17 cellular contexts compared by ENCODE assay signal in the genomic region with DNA sequence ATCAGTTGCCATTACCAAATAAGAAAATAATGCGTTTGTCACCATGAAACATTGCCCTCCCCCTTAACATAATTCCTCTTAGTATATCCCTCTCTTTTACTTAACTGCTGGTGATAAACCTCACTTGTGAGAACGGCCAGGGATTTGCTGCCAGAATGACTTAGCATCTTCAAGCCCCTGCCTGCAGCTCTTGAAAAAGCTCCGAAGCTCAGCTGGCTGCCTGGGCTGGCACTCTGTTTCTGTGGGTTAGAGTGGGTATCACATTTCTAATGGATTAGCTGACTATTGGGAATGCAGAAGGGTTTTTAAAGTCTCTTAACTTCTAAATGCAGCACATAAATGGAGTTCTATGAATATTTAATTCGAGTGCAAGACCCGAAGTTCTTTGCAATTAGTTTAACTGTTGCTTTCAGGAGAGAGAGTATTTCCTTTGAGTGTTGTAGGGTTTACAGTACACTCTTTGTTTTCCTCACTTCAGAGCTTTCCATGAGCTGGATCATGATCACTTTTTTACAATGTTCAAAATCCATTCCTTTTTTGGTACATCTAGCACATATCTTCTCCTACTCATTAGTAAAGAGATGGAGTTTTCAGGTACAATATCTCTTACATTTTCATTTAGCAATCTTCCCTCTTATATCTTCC.
A peak's percentile ranks its signal among the peaks of the same experiment; 100 is the strongest.
DNase-seq lines count a peak whose midpoint lies in the region; ATAC-seq and TF ChIP-seq lines count a peak whose summit lies in the region.
"Had no signal": no experiment of that assay in that cellular context is flagged by ENCODE, and none has a peak within 500 bp of the region (broad histone marks: within the 10 kb centered on the region; RNA-seq: fewer than 3 reads in every experiment).

No MANE protein-coding gene starts in this region.

- no peaks in the 10 kb centered on the region for H3K27me3 Mint-ChIP-seq in WTC11 (ENCODE audit: low read depth)
- no peaks in the 10 kb centered on the region for H3K27me3 Mint-ChIP-seq in nephron progenitor cell (ENCODE audit: low read depth, poor library complexity)
- H3K27me3 Mint-ChIP-seq in activated CD4-positive, alpha-beta T cell treated with anti-CD3 and anti-CD28 coated beads, Interleukin-2, amount 10 ng/mL, durations not matched to agents 24 days and 14 days: peaks cover 12% of the 10 kb centered on the region

- H3K9me3 Mint-ChIP-seq in WTC11 (no peaks in the 10 kb centered on the region), nephron progenitor cell (peaks cover 2% of the 10 kb centered on the region)
- H3K9me3 Mint-ChIP-seq in activated CD4-positive, alpha-beta T cell treated with anti-CD3 and anti-CD28 coated beads, Interleukin-2, amount 10 ng/mL, durations not matched to agents 24 days and 14 days: peaks cover 8% of the 10 kb centered on the region

- no peak overlapping the region for H3K4me3 Mint-ChIP-seq in WTC11
- no peak overlapping the region for H3K4me3 Mint-ChIP-seq in nephron progenitor cell
- no peak overlapping the region for H3K4me3 Mint-ChIP-seq in activated CD4-positive, alpha-beta T cell treated with anti-CD3 and anti-CD28 coated beads, Interleukin-2, amount 10 ng/mL, durations not matched to agents 24 days and 14 days

- peak overlapping the region; percentile 46; the same call in 1 of the 2 replicates for H3K27ac Mint-ChIP-seq in WTC11
- peak overlapping the region; percentile 41 for H3K27ac Mint-ChIP-seq in nephron progenitor cell
- H3K27ac Mint-ChIP-seq in activated CD4-positive, alpha-beta T cell treated with anti-CD3 and anti-CD28 coated beads, Interleukin-2, amount 10 ng/mL, durations not matched to agents 24 days and 14 days: no peak overlapping the region

- DNase-seq in ELF-1 (ENCODE audit: low read depth, low spot score) (peak; percentile 22), NCI-H187 treated with DMSO at 0.1 percent for 48 hours (lab: John Stamatoyannopoulos, UW) (peak; percentile 50), WTC11 (ENCODE audit: low spot score) (peak; percentile 35), nephron progenitor cell (peak; percentile 42), NCI-H1930 (lab: John Stamatoyannopoulos, UW) (no peak)
- DNase-seq in activated CD4-positive, alpha-beta T cell treated with anti-CD3 and anti-CD28 coated beads, Interleukin-2, amount 10 ng/mL, durations not matched to agents 24 days and 14 days: no peak
- DNase-seq: activated CD8-positive, alpha-beta memory T cell treated with anti-CD3 and anti-CD28 coated beads for 24 hours; activated naive CD4-positive, alpha-beta T cell treated with Interleukin-2 at 50 U/mL for 16 hours; effector CD8-positive, alpha-beta T cell; EL; Karpas-422; SIG-M5; stimulated activated naive CD4-positive, alpha-beta T cell had no signal

- intact Hi-C loops in activated CD4-positive, alpha-beta T cell treated with anti-CD3 and anti-CD28 coated beads, Interleukin-2, amount 10 ng/mL, durations not matched to agents 24 days and 14 days (cut with micrococcal nuclease): no loop called here

- H3K4me1 Mint-ChIP-seq in WTC11 (peaks cover 25% of the 10 kb centered on the region), nephron progenitor cell (peaks cover 26% of the 10 kb centered on the region)
- H3K4me1 Mint-ChIP-seq in activated CD4-positive, alpha-beta T cell treated with anti-CD3 and anti-CD28 coated beads, Interleukin-2, amount 10 ng/mL, durations not matched to agents 24 days and 14 days: peaks cover 14% of the 10 kb centered on the region

- CTCF ChIA-PET in WTC11 (lab: Charles Lee): no interaction called here

- H3K36me3 Mint-ChIP-seq in WTC11 (no peaks in the 10 kb centered on the region), nephron progenitor cell (ENCODE audit: low read depth) (no peaks in the 10 kb centered on the region)
- peaks cover under 1% of the 10 kb centered on the region for H3K36me3 Mint-ChIP-seq in activated CD4-positive, alpha-beta T cell treated with anti-CD3 and anti-CD28 coated beads, Interleukin-2, amount 10 ng/mL, durations not matched to agents 24 days and 14 days (ENCODE audit: low read depth)

- ATAC-seq in WTC11 (peak; percentile 85), GM21723 (IDR thresholded peaks at IDR 0.05; ENCODE audit: unreplicated experiment) (no peak), HG02623 (IDR thresholded peaks at IDR 0.05; ENCODE audit: unreplicated experiment) (no peak)
- ATAC-seq: gastroesophageal sphincter, right cardiac atrium had no signal

- POLR2A ChIA-PET in WTC11 (lab: Charles Lee): no interaction called here

- TF ChIP-seq CTCF in WTC11 (IDR thresholded peaks at IDR 0.05) (no peak), nephron progenitor cell (IDR thresholded peaks at IDR 0.05) (no peak)

TF ChIP-seq in WTC11, 78 proteins besides CTCF, POLR2A, EP300 and RAD21:
- no peak for TF ChIP-seq MXD4 (CRISPR knock-in tag; IDR thresholded peaks at IDR 0.05; ENCODE audit: borderline replicate concordance)
- no peak for TF ChIP-seq TEAD1 (CRISPR knock-in tag; IDR thresholded peaks at IDR 0.05)
- TF ChIP-seq ZNF219 (CRISPR knock-in tag; IDR thresholded peaks at IDR 0.05; ENCODE audit: borderline replicate concordance): no peak
- TF ChIP-seq JUN (CRISPR knock-in tag; IDR thresholded peaks at IDR 0.05): no peak

Comparison
In these comparisons a context has a peak if more than half of its experiments do, and no peak if none do; other contexts are left out.
1. DNase-seq: peak in ELF-1 (single experiment), NCI-H187 treated with DMSO at 0.1 percent for 48 hours (single experiment), WTC11 (single experiment) and nephron progenitor cell (single experiment); none in activated CD4-positive, alpha-beta T cell treated with anti-CD3 and anti-CD28 coated beads, Interleukin-2, amount 10 ng/mL, durations not matched to agents 24 days and 14 days (single experiment) and NCI-H1930 (0 of 2).